Comparison of ENCODE assay signal across 1 cellular context in the genomic region with DNA sequence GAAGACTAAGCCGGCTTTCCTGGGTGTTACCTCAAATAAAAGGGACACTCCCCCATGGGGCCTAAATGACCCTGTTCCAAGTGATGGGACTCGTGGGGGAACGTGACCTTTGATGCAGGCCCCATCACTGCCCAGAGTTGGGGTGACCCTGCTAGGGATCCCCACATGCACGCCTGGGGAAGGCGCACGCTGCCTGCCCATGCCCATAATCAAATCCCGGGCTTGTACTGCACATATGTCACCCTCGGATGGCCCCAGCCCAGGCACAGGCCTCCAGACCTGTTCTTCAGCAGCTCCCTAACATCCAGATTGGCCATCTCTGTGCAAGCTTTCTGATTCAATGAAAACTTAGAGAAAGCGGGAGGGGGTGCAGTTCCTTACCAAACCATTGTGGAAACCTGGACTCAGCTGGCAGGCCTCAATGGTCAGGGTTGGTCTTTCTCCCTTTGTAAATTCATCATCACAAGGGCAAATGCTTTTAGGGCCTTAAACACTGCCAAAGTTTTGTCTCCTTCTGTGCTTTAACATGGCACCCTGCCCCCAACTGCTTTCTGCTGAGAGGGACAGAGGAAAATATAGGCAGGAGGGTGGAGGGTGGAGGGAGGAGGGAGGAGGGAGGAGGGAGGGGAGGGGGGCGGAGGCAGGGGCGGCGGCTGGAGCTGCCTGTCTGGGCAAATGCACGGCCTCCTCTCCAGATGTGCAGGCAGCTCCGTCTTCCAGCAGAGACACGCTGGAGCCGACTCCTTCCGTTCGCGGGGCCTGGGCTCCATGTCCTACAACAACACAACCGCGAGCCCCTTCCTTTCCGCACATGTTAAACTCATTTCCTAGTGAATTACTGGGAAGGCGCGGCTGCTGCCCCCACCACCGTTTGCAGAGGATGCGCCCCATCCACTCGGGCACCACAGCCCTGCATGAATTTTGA.
TF ChIP-seq lines count a peak whose summit lies in the region.

No MANE protein-coding gene starts in this region.

TF ChIP-seq in GM23338, 12 proteins besides CTCF, POLR2A, EP300 and RAD21 (continued from another document):
- TF ChIP-seq, protein P1, sequence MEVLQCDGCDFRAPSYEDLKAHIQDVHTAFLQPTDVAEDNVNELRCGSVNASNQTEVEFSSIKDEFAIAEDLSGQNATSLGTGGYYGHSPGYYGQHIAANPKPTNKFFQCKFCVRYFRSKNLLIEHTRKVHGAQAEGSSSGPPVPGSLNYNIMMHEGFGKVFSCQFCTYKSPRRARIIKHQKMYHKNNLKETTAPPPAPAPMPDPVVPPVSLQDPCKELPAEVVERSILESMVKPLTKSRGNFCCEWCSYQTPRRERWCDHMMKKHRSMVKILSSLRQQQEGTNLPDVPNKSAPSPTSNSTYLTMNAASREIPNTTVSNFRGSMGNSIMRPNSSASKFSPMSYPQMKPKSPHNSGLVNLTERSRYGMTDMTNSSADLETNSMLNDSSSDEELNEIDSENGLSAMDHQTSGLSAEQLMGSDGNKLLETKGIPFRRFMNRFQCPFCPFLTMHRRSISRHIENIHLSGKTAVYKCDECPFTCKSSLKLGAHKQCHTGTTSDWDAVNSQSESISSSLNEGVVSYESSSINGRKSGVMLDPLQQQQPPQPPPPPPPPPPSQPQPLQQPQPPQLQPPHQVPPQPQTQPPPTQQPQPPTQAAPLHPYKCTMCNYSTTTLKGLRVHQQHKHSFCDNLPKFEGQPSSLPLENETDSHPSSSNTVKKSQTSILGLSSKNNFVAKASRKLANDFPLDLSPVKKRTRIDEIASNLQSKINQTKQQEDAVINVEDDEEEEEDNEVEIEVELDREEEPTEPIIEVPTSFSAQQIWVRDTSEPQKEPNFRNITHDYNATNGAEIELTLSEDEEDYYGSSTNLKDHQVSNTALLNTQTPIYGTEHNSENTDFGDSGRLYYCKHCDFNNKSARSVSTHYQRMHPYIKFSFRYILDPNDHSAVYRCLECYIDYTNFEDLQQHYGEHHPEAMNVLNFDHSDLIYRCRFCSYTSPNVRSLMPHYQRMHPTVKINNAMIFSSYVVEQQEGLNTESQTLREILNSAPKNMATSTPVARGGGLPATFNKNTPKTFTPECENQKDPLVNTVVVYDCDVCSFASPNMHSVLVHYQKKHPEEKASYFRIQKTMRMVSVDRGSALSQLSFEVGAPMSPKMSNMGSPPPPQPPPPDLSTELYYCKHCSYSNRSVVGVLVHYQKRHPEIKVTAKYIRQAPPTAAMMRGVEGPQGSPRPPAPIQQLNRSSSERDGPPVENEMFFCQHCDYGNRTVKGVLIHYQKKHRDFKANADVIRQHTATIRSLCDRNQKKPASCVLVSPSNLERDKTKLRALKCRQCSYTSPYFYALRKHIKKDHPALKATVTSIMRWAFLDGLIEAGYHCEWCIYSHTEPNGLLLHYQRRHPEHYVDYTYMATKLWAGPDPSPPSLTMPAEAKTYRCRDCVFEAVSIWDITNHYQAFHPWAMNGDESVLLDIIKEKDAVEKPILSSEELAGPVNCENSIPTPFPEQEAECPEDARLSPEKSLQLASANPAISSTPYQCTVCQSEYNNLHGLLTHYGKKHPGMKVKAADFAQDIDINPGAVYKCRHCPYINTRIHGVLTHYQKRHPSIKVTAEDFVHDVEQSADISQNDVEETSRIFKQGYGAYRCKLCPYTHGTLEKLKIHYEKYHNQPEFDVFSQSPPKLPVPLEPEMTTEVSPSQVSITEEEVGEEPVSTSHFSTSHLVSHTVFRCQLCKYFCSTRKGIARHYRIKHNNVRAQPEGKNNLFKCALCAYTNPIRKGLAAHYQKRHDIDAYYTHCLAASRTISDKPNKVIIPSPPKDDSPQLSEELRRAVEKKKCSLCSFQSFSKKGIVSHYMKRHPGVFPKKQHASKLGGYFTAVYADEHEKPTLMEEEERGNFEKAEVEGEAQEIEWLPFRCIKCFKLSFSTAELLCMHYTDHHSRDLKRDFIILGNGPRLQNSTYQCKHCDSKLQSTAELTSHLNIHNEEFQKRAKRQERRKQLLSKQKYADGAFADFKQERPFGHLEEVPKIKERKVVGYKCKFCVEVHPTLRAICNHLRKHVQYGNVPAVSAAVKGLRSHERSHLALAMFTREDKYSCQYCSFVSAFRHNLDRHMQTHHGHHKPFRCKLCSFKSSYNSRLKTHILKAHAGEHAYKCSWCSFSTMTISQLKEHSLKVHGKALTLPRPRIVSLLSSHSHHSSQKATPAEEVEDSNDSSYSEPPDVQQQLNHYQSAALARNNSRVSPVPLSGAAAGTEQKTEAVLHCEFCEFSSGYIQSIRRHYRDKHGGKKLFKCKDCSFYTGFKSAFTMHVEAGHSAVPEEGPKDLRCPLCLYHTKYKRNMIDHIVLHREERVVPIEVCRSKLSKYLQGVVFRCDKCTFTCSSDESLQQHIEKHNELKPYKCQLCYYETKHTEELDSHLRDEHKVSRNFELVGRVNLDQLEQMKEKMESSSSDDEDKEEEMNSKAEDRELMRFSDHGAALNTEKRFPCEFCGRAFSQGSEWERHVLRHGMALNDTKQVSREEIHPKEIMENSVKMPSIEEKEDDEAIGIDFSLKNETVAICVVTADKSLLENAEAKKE (CRISPR knock-in tag; IDR thresholded peaks at IDR 0.05) = no peak
- TF ChIP-seq NANOG (IDR thresholded peaks at IDR 0.05; ENCODE audit: borderline replicate concordance) (no peak), EZH2 (IDR thresholded peaks at IDR 0.05; ENCODE audit: low read depth, unreplicated experiment) (no peak)
